ENCODE assay signal across 1 cellular context in the genomic region with DNA sequence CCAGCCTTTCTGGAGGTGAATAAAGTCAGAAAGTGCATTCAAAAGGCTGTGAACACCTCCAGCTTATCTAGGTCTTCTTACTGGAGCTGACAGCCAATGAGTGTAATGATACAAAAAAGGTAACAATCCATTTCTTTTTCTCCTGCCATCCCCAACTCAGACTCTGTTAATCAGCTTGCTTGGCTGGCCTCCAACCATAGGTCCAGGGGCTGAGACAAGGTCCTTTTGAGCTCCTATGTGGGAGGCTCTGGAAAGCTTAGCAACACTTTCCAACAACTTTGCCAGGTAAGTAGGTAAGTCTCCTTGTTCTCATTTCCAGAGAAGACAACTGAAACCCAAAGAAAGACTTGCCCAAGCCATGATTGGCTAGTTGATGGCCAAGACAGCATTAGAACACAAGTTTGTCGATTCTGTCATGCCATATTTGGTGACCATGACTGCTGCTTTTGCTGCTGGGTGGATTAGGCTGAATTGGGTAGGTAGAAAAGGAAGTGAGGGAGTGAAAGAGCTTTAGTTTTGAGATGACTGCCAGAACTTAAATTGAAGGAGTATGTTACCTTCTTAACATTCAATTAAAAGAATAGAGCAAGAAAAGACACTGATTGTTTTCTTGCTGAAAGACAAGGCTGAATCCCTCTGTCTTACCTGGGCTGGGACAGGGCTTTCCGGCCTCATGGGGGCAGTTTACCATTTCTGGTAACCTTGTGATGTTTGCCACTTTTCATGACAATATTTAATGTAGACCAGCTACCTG.
TF ChIP-seq lines count a peak whose summit lies in the region.

No MANE protein-coding gene starts in this region.

TF ChIP-seq in HepG2, 621 proteins besides CTCF, POLR2A, EP300 and RAD21:
- TF ChIP-seq KDM4B (CRISPR knock-in tag; IDR thresholded peaks at IDR 0.05), result no peak
- TF ChIP-seq ZSCAN25 (CRISPR knock-in tag; IDR thresholded peaks at IDR 0.05), result no peak
- no peak for TF ChIP-seq FLYWCH1 (CRISPR knock-in tag; IDR thresholded peaks at IDR 0.05)
- no peak for TF ChIP-seq ZNF232 (CRISPR knock-in tag; IDR thresholded peaks at IDR 0.05; ENCODE audit: borderline replicate concordance)
- TF ChIP-seq, protein P1, sequence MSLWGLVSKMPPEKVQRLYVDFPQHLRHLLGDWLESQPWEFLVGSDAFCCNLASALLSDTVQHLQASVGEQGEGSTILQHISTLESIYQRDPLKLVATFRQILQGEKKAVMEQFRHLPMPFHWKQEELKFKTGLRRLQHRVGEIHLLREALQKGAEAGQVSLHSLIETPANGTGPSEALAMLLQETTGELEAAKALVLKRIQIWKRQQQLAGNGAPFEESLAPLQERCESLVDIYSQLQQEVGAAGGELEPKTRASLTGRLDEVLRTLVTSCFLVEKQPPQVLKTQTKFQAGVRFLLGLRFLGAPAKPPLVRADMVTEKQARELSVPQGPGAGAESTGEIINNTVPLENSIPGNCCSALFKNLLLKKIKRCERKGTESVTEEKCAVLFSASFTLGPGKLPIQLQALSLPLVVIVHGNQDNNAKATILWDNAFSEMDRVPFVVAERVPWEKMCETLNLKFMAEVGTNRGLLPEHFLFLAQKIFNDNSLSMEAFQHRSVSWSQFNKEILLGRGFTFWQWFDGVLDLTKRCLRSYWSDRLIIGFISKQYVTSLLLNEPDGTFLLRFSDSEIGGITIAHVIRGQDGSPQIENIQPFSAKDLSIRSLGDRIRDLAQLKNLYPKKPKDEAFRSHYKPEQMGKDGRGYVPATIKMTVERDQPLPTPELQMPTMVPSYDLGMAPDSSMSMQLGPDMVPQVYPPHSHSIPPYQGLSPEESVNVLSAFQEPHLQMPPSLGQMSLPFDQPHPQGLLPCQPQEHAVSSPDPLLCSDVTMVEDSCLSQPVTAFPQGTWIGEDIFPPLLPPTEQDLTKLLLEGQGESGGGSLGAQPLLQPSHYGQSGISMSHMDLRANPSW (CRISPR knock-in tag; IDR thresholded peaks at IDR 0.05; ENCODE audit: borderline replicate concordance), result no peak
- no peak for TF ChIP-seq NR2F6 (IDR thresholded peaks at IDR 0.05)
- TF ChIP-seq NR2F6 (CRISPR knock-in tag; IDR thresholded peaks at IDR 0.05), result no peak
- no peak for TF ChIP-seq WIZ (CRISPR knock-in tag; IDR thresholded peaks at IDR 0.05)
- TF ChIP-seq ZNF879 (CRISPR knock-in tag; IDR thresholded peaks at IDR 0.05), result no peak
- TF ChIP-seq, protein P2, sequence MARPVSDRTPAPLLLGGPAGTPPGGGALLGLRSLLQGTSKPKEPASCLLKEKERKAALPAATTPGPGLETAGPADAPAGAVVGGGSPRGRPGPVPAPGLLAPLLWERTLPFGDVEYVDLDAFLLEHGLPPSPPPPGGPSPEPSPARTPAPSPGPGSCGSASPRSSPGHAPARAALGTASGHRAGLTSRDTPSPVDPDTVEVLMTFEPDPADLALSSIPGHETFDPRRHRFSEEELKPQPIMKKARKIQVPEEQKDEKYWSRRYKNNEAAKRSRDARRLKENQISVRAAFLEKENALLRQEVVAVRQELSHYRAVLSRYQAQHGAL (CRISPR knock-in tag; IDR thresholded peaks at IDR 0.05; ENCODE audit: not compliant biosample characterization), result no peak
